Comparison of ENCODE assay signal across 30 cellular contexts in genomic region chr16:4634768-4635167, GRCh38.
"Had no signal": no experiment of that assay in that cellular context is flagged by ENCODE, and none has a peak within 500 bp of the region (broad histone marks: within the 10 kb centered on the region; RNA-seq: fewer than 3 reads in every experiment).

No MANE protein-coding gene starts in this region.

- H3K27ac Mint-ChIP-seq: activated CD4-positive, alpha-beta memory T cell treated with anti-CD3 and anti-CD28 coated beads, Interleukin-2, amount 10 ng/mL, durations not matched to agents 7 days and 5 days; activated CD4-positive, alpha-beta T cell treated with anti-CD3 and anti-CD28 coated beads, Interleukin-2, amount 10 ng/mL, durations not matched to agents 24 days and 14 days; activated naive CD4-positive, alpha-beta T cell treated with anti-CD3 and anti-CD28 coated beads, Interleukin-2, amount 10 ng/mL, durations not matched to agents 7 days and 5 days; activated naive CD8-positive, alpha-beta T cell treated with anti-CD3 and anti-CD28 coated beads, Interleukin-2, amount 10 ng/mL, durations not matched to agents 7 days and 5 days; activated T-cell treated with anti-CD3 and anti-CD28 coated beads, Interleukin-2, amount 50 U/mL, for 24 hours; nephron; stimulated activated memory B cell treated with anti-CD40 and anti-IgM and Interleukin-4, amounts not matched to agents 10 μg/mL and 1 μg/mL and 100 μg/mL, for 72 hours; stimulated activated naive CD8-positive, alpha-beta T cell treated with anti-CD3 and anti-CD28 coated beads, Interleukin-15, amount 100 ng/mL, for 72 hours had no signal

- ATAC-seq: activated CD4-positive, CD25-positive, alpha-beta regulatory T cell treated with anti-CD3 and anti-CD28 coated beads, Interleukin-2, amount 50 U/mL, for 24 hours; foreskin keratinocyte; left lobe of liver; sciatic nerve; stimulated activated memory B cell treated with anti-CD40 and anti-IgM and Interleukin-4, amounts not matched to agents 10 μg/mL and 1 μg/mL and 100 μg/mL, for 72 hours; stimulated activated naive CD8-positive, alpha-beta T cell treated with anti-CD3 and anti-CD28 coated beads, Interleukin-15, amount 100 ng/mL, for 72 hours had no signal

- H3K4me3 ChIP-seq: ascending aorta, cardiac muscle cell, coronary artery, esophagus muscularis mucosa, heart right ventricle, lung, ovary, prostate gland, skin epidermis, tibial artery had no signal

- H3K27ac ChIP-seq: ascending aorta, cardiac muscle cell, coronary artery, esophagus muscularis mucosa, foreskin keratinocyte, heart right ventricle, ovary, prostate gland, skin epidermis, tibial artery, VCaP had no signal

- H3K4me1 ChIP-seq: ascending aorta, foreskin keratinocyte, prostate gland had no signal

- H3K36me3 ChIP-seq: cardiac muscle cell, ovary, prostate gland had no signal

- H3K9me3 ChIP-seq: ovary, prostate gland had no signal

- DNase-seq: activated CD4-positive, alpha-beta memory T cell treated with anti-CD3 and anti-CD28 coated beads, Interleukin-2, amount 10 ng/mL, durations not matched to agents 7 days and 5 days; activated CD4-positive, alpha-beta T cell treated with anti-CD3 and anti-CD28 coated beads, Interleukin-2, amount 10 ng/mL, durations not matched to agents 24 days and 14 days; activated CD8-positive, alpha-beta memory T cell treated with anti-CD3 and anti-CD28 coated beads, Interleukin-2, amount 50 U/mL, for 48 hours; activated gamma-delta T cell; activated naive CD4-positive, alpha-beta T cell treated with anti-CD3 and anti-CD28 coated beads, Interleukin-2, amount 10 ng/mL, durations not matched to agents 7 days and 5 days; activated naive CD8-positive, alpha-beta T cell treated with anti-CD3 and anti-CD28 coated beads, Interleukin-2, amount 10 ng/mL, durations not matched to agents 7 days and 5 days; activated T-cell treated with anti-CD3 and anti-CD28 coated beads, Interleukin-2, amount 50 U/mL, for 24 hours; cerebellar nuclear complex; foreskin keratinocyte; heart right ventricle; ovary; retina; stimulated activated CD4-positive, alpha-beta T cell treated with anti-CD3 and anti-CD28 coated beads, Interleukin-4, amount 100 ng/mL, for 24 hours; stimulated activated naive CD8-positive, alpha-beta T cell treated with anti-CD3 and anti-CD28 coated beads, Interleukin-15, amount 100 ng/mL, for 72 hours; T-helper 1 cell; tibial artery had no signal

- H3K4me1 Mint-ChIP-seq: brain, nephron had no signal

- H3K4me3 Mint-ChIP-seq: activated CD4-positive, alpha-beta memory T cell treated with anti-CD3 and anti-CD28 coated beads, Interleukin-2, amount 10 ng/mL, durations not matched to agents 7 days and 5 days; activated CD4-positive, alpha-beta T cell treated with anti-CD3 and anti-CD28 coated beads, Interleukin-2, amount 10 ng/mL, durations not matched to agents 24 days and 14 days; activated naive CD4-positive, alpha-beta T cell treated with anti-CD3 and anti-CD28 coated beads, Interleukin-2, amount 10 ng/mL, durations not matched to agents 7 days and 5 days; activated naive CD8-positive, alpha-beta T cell treated with anti-CD3 and anti-CD28 coated beads, Interleukin-2, amount 10 ng/mL, durations not matched to agents 7 days and 5 days; activated T-cell treated with anti-CD3 and anti-CD28 coated beads, Interleukin-2, amount 50 U/mL, for 24 hours; brain; nephron; stimulated activated memory B cell treated with anti-CD40 and anti-IgM and Interleukin-4, amounts not matched to agents 10 μg/mL and 1 μg/mL and 100 μg/mL, for 72 hours; stimulated activated naive CD8-positive, alpha-beta T cell treated with anti-CD3 and anti-CD28 coated beads, Interleukin-15, amount 100 ng/mL, for 72 hours had no signal

- H3K27me3 ChIP-seq: ascending aorta, cardiac muscle cell, esophagus muscularis mucosa, foreskin keratinocyte, heart right ventricle, ovary, tibial artery had no signal

- H3K9me3 Mint-ChIP-seq: activated T-cell treated with anti-CD3 and anti-CD28 coated beads, Interleukin-2, amount 50 U/mL, for 24 hours; stimulated activated memory B cell treated with anti-CD40 and anti-IgM and Interleukin-4, amounts not matched to agents 10 μg/mL and 1 μg/mL and 100 μg/mL, for 72 hours; stimulated activated naive CD8-positive, alpha-beta T cell treated with anti-CD3 and anti-CD28 coated beads, Interleukin-15, amount 100 ng/mL, for 72 hours had no signal

- H3K27me3 Mint-ChIP-seq: activated CD4-positive, alpha-beta memory T cell treated with anti-CD3 and anti-CD28 coated beads, Interleukin-2, amount 10 ng/mL, durations not matched to agents 7 days and 5 days; activated CD4-positive, alpha-beta T cell treated with anti-CD3 and anti-CD28 coated beads, Interleukin-2, amount 10 ng/mL, durations not matched to agents 24 days and 14 days; activated naive CD4-positive, alpha-beta T cell treated with anti-CD3 and anti-CD28 coated beads, Interleukin-2, amount 10 ng/mL, durations not matched to agents 7 days and 5 days; activated naive CD8-positive, alpha-beta T cell treated with anti-CD3 and anti-CD28 coated beads, Interleukin-2, amount 10 ng/mL, durations not matched to agents 7 days and 5 days; activated T-cell treated with anti-CD3 and anti-CD28 coated beads, Interleukin-2, amount 50 U/mL, for 24 hours; brain; stimulated activated memory B cell treated with anti-CD40 and anti-IgM and Interleukin-4, amounts not matched to agents 10 μg/mL and 1 μg/mL and 100 μg/mL, for 72 hours; stimulated activated naive CD8-positive, alpha-beta T cell treated with anti-CD3 and anti-CD28 coated beads, Interleukin-15, amount 100 ng/mL, for 72 hours had no signal
